15 cellular contexts compared by ENCODE assay signal in the genomic region with DNA sequence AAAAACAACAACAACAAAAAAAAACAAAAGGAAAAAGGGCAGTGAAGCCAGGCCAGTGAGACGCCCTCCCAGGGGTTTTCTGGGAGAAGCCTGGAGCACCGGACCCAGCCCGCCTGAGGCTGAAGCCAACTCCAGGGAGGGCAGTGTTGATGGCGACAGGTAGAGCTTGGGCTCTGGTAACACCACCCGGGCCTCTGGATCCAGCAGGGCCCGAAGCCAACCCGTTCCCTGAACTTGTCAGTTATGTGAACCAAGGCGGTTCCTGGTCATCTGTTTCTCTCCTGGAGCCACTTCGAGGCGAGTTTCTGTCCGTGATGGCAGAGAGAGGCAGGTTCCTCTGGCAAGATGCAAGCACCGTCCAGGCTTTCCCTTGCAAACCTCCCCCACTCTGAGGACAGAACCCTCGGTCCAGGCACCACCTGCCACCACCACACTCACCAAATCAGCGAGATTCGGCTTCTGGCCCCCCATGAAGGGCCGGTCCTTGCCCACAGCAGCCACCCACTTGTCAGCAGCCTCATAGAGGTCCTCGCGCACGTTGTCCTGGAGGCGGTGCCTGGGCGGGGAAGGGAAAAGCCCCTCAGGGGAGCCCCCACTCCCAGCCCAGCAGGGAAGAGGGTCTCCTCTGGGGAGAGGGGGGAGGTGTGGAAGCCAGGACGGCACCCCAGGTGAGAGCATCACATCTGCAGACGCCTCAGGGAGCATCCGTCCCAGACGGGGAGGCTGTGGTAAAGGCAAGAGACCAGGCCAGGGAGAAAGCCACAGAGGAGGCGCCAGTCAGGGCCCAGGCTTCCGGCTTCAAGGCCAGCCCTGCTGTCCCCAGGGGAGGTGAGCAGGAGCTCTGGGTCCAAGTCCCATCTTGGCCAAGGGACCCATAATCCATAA. TPM values are rescaled to one million over a fixed set of nuclear protein-coding genes. Genes with fewer than 3 reads are reported as not detected.
"Had no signal": no experiment of that assay in that cellular context is flagged by ENCODE, and none has a peak within 500 bp of the region (broad histone marks: within the 10 kb centered on the region; RNA-seq: fewer than 3 reads in every experiment).

No MANE protein-coding gene starts in this region.

- H3K27ac ChIP-seq: breast epithelium, esophagus squamous epithelium, ovary, SJCRH30, tibial nerve had no signal

- H3K27me3 ChIP-seq: breast epithelium, esophagus squamous epithelium, ovary, SJCRH30, tibial nerve had no signal

- H3K36me3 ChIP-seq: ovary had no signal

- H3K4me3 ChIP-seq: breast epithelium, esophagus squamous epithelium, lung, ovary, SJCRH30, tibial nerve had no signal

- H3K27ac Mint-ChIP-seq: activated naive CD8-positive, alpha-beta T cell treated with anti-CD3 and anti-CD28 coated beads, Interleukin-2, amount 10 ng/mL, durations not matched to agents 7 days and 5 days; nephron; stimulated activated memory B cell treated with anti-CD40 and anti-IgM and Interleukin-4, amounts not matched to agents 10 μg/mL and 1 μg/mL and 100 μg/mL, for 72 hours had no signal

- H3K27me3 Mint-ChIP-seq: activated naive CD8-positive, alpha-beta T cell treated with anti-CD3 and anti-CD28 coated beads, Interleukin-2, amount 10 ng/mL, durations not matched to agents 7 days and 5 days; stimulated activated memory B cell treated with anti-CD40 and anti-IgM and Interleukin-4, amounts not matched to agents 10 μg/mL and 1 μg/mL and 100 μg/mL, for 72 hours had no signal

- ATAC-seq: activated T-cell treated with anti-CD3 and anti-CD28 coated beads, Interleukin-2, amount 50 U/mL, for 4 hours; stimulated activated memory B cell treated with anti-CD40 and anti-IgM and Interleukin-4, amounts not matched to agents 10 μg/mL and 1 μg/mL and 100 μg/mL, for 72 hours had no signal

- H3K4me3 Mint-ChIP-seq: activated naive CD8-positive, alpha-beta T cell treated with anti-CD3 and anti-CD28 coated beads, Interleukin-2, amount 10 ng/mL, durations not matched to agents 7 days and 5 days; activated T-cell treated with anti-CD3 and anti-CD28 coated beads, Interleukin-2, amount 50 U/mL, for 4 hours; nephron; stimulated activated memory B cell treated with anti-CD40 and anti-IgM and Interleukin-4, amounts not matched to agents 10 μg/mL and 1 μg/mL and 100 μg/mL, for 72 hours had no signal

- H3K9me3 Mint-ChIP-seq: activated naive CD8-positive, alpha-beta T cell treated with anti-CD3 and anti-CD28 coated beads, Interleukin-2, amount 10 ng/mL, durations not matched to agents 7 days and 5 days; activated T-cell treated with anti-CD3 and anti-CD28 coated beads, Interleukin-2, amount 50 U/mL, for 4 hours; nephron; stimulated activated memory B cell treated with anti-CD40 and anti-IgM and Interleukin-4, amounts not matched to agents 10 μg/mL and 1 μg/mL and 100 μg/mL, for 72 hours had no signal

- DNase-seq: activated naive CD8-positive, alpha-beta T cell treated with anti-CD3 and anti-CD28 coated beads, Interleukin-2, amount 10 ng/mL, durations not matched to agents 7 days and 5 days; activated T-cell treated with anti-CD3 and anti-CD28 coated beads, Interleukin-2, amount 50 U/mL, for 4 hours; anterior cingulate cortex; esophagus squamous epithelium; foreskin fibroblast; head of caudate nucleus; SJCRH30; stimulated activated CD4-positive, alpha-beta T cell treated with anti-CD3 and anti-CD28 coated beads, Interleukin-1b, Interleukin-23, amount 100 ng/mL, for 48 hours had no signal

- H3K9me3 ChIP-seq: breast epithelium, esophagus squamous epithelium, ovary, SJCRH30, tibial nerve had no signal

RNA-seq across cellular contexts. Expression of a gene that starts 27.1 kb away (rescaled TPM):
- total RNA-seq: activated naive CD8-positive, alpha-beta T cell treated with anti-CD3 and anti-CD28 coated beads, Interleukin-2, amount 10 ng/mL, durations not matched to agents 7 days and 5 days; activated T-cell treated with anti-CD3 and anti-CD28 coated beads, Interleukin-2, amount 50 U/mL, for 4 hours; SJCRH30; T-helper 2 cell treated with Interferon-gamma antibody and Interleukin-4, amounts not matched to agents 100 ng/mL and 5 ng/mL, for 36 hours; tibial nerve had no signal
